Comparison of ENCODE assay signal across 8 cellular contexts in the genomic region with DNA sequence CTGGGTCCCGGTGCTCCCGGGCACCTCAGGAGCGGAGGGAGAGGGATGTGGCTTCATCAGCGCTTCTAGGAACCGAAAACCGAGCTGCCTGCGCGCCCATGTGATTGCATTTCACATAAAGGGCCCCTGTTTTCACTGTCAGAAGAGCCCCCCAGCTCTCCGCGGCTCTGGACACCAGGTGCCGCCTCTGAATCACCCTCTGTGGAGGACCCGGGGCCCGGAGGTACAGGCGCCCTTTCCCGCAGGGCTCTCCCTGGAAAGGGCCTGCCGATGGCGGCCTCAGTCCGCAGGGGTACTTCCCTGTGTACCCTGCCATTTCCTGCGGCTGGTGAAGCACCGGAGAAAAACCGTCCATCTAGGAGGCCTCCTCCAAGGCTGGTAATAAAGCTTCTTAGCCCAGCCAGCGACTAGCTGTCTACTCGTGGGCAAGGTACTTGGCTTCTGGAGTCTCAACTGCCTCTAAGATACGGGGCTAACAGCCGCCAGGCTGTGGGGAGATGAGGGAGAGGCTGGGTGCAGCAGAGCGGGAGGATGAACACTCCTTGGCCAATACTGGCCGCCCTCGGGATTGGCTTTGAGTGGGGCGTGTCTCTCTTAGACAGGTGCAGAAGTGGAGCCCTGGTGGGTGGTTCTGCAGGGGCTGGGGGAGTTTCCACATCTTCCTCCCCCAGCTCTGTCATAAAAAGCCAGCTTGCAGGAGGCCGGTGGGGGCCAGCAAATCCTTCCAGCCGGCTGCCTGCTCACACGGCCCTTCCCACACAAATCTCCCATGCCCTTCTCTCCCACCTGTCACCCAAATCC. TPM values are rescaled to one million over a fixed set of nuclear protein-coding genes. Genes with fewer than 3 reads are reported as not detected.
A peak's percentile ranks its signal among the peaks of the same experiment; 100 is the strongest.
DNase-seq lines count a peak whose midpoint lies in the region; FAIRE-seq and TF ChIP-seq lines count a peak whose summit lies in the region.

No MANE protein-coding gene starts in this region.

- no peaks in the 10 kb centered on the region for H3K9me3 Mint-ChIP-seq in Calu3 (ENCODE audit: low read depth, unreplicated experiment)

- FAIRE-seq in HTR-8/SVneo (lab: Jason Lieb, UNC) = peak; percentile 23

- DNase-seq in Calu3 (no peak), HTR-8/SVneo (ENCODE audit: insufficient read length, low spot score) (no peak), right atrium auricular region (ENCODE audit: low spot score) (no peak), NCI-H1436 treated with DMSO at 0.1 percent for 48 hours (lab: John Stamatoyannopoulos, UW) (no peak), islet precursor cell (no peak), NCI-H1436 (lab: John Stamatoyannopoulos, UW) (no peak)
- peak in 2 of 3 experiments; percentile 6 to 21 for DNase-seq in activated CD8-positive, alpha-beta memory T cell treated with anti-CD3 and anti-CD28 coated beads for 48 hours (ENCODE audit: low read depth in 2 of 3, low spot score in 2 of 3)

- H3K4me3 ChIP-seq in right atrium auricular region = peak overlapping the region; percentile 56 to 70
- peak overlapping the region; percentile 48 to 78 (median 54) for H3K4me3 ChIP-seq in skin epidermis

- H3K27ac ChIP-seq in right atrium auricular region (peak overlapping the region in 1 of 2 donors; percentile 61), skin epidermis (peak overlapping the region in 19 of 21 experiments; percentile 67 to 97 (median 81))

- CTCF ChIA-PET in Calu3 (lab: Charles Lee) = no interaction called here

- no peak for TF ChIP-seq CTCF in Calu3 (IDR thresholded peaks at IDR 0.05; ENCODE audit: unreplicated experiment)
- no peak for TF ChIP-seq CTCF in right atrium auricular region (IDR thresholded peaks at IDR 0.05)

- intact Hi-C loops in Calu3 (cut with micrococcal nuclease; ENCODE audit: unreplicated experiment) = no loop called here

- H3K4me1 ChIP-seq in right atrium auricular region = peaks cover 0 to 28% of the 10 kb centered on the region in 2 donors

- peak overlapping the region; percentile 85 for H3K4me3 Mint-ChIP-seq in Calu3 (ENCODE audit: low read depth, unreplicated experiment)

- no TSS peak for BruUV-seq in Calu3 (replicated peaks; lab: Mats Ljungman, UMichigan)

- H3K27me3 Mint-ChIP-seq in Calu3 (ENCODE audit: unreplicated experiment) = peaks cover 81% of the 10 kb centered on the region

- H3K9me3 ChIP-seq in right atrium auricular region = no peaks in the 10 kb centered on the region

- peaks cover 8% of the 10 kb centered on the region for H3K36me3 Mint-ChIP-seq in Calu3 (ENCODE audit: insufficient read depth, unreplicated experiment)

- H3K27ac Mint-ChIP-seq in Calu3 (ENCODE audit: unreplicated experiment) = no peak overlapping the region

- H3K4me1 Mint-ChIP-seq in Calu3 (ENCODE audit: low read depth, unreplicated experiment) = no peaks in the 10 kb centered on the region

- H3K36me3 ChIP-seq in right atrium auricular region = no peaks in the 10 kb centered on the region

- peaks cover 5 to 8% of the 10 kb centered on the region in 2 donors for H3K27me3 ChIP-seq in right atrium auricular region

RNA-seq across cellular contexts. Expression of a gene that starts 1.6 kb away (rescaled TPM):
- total RNA-seq in Calu3 (2022) (0.10 TPM in 1 of 2 replicates, not detected in the other), right atrium auricular region (1 to 10 TPM in 1 of 2 donors, under 1 TPM in 1; 0.96 to 6.6 TPM)

RNA-seq across cellular contexts. Expression of a gene that starts 58.8 kb away (rescaled TPM):
- total RNA-seq in Calu3 (2022) (12.9 and 14.7 TPM in 2 replicates), right atrium auricular region (1 to 10 TPM; 2.8 to 5.6 TPM)

Comparison
In these comparisons a context has a peak if more than half of its experiments do, and no peak if none do; other contexts are left out.
1. DNase-seq: peak in activated CD8-positive, alpha-beta memory T cell treated with anti-CD3 and anti-CD28 coated beads for 48 hours (2 of 3); none in Calu3 (single experiment), HTR-8/SVneo (single experiment), right atrium auricular region (single experiment), NCI-H1436 treated with DMSO at 0.1 percent for 48 hours (single experiment), islet precursor cell (single experiment) and NCI-H1436 (single experiment).